ENCODE assay signal across 21 cellular contexts in the genomic region with DNA sequence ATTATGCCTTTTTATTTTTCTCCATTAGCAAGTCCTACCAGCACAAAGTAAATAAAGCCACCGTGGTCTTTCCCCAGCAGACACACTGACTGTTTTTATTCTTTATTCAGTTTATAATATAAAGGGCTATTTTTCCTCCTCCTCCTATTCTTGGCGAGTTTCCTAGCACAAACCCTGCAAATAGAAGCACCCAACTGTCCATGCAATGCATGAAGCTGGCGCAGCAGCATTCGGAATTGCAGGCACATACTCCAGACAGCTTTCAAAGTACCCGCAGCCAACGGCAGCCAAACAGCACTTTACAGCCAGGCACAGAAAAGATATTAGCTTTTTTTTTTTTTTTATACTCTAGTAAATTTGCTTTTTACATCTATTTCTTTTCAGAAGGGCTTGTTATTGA.
DNase-seq lines count a peak whose midpoint lies in the region; ATAC-seq and TF ChIP-seq lines count a peak whose summit lies in the region.
"Had no signal": no experiment of that assay in that cellular context is flagged by ENCODE, and none has a peak within 500 bp of the region (broad histone marks: within the 10 kb centered on the region; RNA-seq: fewer than 3 reads in every experiment).

No MANE protein-coding gene starts in this region.

- H3K36me3 Mint-ChIP-seq in glutamatergic neuron (ENCODE audit: unreplicated experiment), result no peaks in the 10 kb centered on the region
- H3K36me3 Mint-ChIP-seq: activated CD4-positive, alpha-beta memory T cell treated with anti-CD3 and anti-CD28 coated beads for 36 hours; activated naive CD4-positive, alpha-beta T cell treated with anti-CD3 and anti-CD28 coated beads, Interleukin-2, amount 50 U/mL, for 24 hours; CD8-positive, alpha-beta T cell; naive B cell; stimulated activated naive B cell treated with anti-CD40 and anti-IgM and Interleukin-4, amounts not matched to agents 10 μg/mL and 1 μg/mL and 100 μg/mL, for 72 hours had no signal

- peak overlapping the region; percentile 2 for H3K27ac Mint-ChIP-seq in glutamatergic neuron (ENCODE audit: unreplicated experiment)
- H3K27ac Mint-ChIP-seq: activated CD4-positive, alpha-beta memory T cell treated with anti-CD3 and anti-CD28 coated beads for 36 hours; activated naive CD4-positive, alpha-beta T cell treated with anti-CD3 and anti-CD28 coated beads, Interleukin-2, amount 50 U/mL, for 24 hours; CD8-positive, alpha-beta T cell; naive B cell; stimulated activated naive B cell treated with anti-CD40 and anti-IgM and Interleukin-4, amounts not matched to agents 10 μg/mL and 1 μg/mL and 100 μg/mL, for 72 hours; T-helper 17 cell had no signal

- TF ChIP-seq CTCF in glutamatergic neuron (IDR thresholded peaks at IDR 0.05; ENCODE audit: partially characterized antibody, unreplicated experiment), result no peak

- no peak for ATAC-seq in HG02938 (IDR thresholded peaks at IDR 0.05; ENCODE audit: unreplicated experiment)
- ATAC-seq: activated T-cell treated with anti-CD3 and anti-CD28 coated beads, Interleukin-2, amount 50 U/mL, for 4 hours; CD8-positive, alpha-beta T cell; lower lobe of right lung; stimulated activated naive B cell treated with anti-CD40 and anti-IgM and Interleukin-4, amounts not matched to agents 10 μg/mL and 1 μg/mL and 100 μg/mL, for 72 hours; T-helper 17 cell had no signal

- peaks cover 3% of the 10 kb centered on the region for H3K27me3 Mint-ChIP-seq in glutamatergic neuron (ENCODE audit: unreplicated experiment)
- H3K27me3 Mint-ChIP-seq: activated CD4-positive, alpha-beta memory T cell treated with anti-CD3 and anti-CD28 coated beads for 36 hours; activated naive CD4-positive, alpha-beta T cell treated with anti-CD3 and anti-CD28 coated beads, Interleukin-2, amount 50 U/mL, for 24 hours; T-helper 17 cell had no signal

- H3K9me3 Mint-ChIP-seq in glutamatergic neuron (ENCODE audit: unreplicated experiment), result peaks cover 4% of the 10 kb centered on the region
- H3K9me3 Mint-ChIP-seq: activated naive CD4-positive, alpha-beta T cell treated with anti-CD3 and anti-CD28 coated beads, Interleukin-2, amount 50 U/mL, for 24 hours; activated T-cell treated with anti-CD3 and anti-CD28 coated beads, Interleukin-2, amount 50 U/mL, for 4 hours; CD8-positive, alpha-beta T cell had no signal

- no peak overlapping the region for H3K4me3 Mint-ChIP-seq in glutamatergic neuron (ENCODE audit: unreplicated experiment)
- H3K4me3 Mint-ChIP-seq: activated CD4-positive, alpha-beta memory T cell treated with anti-CD3 and anti-CD28 coated beads for 36 hours; activated naive CD4-positive, alpha-beta T cell treated with anti-CD3 and anti-CD28 coated beads, Interleukin-2, amount 50 U/mL, for 24 hours; activated T-cell treated with anti-CD3 and anti-CD28 coated beads, Interleukin-2, amount 50 U/mL, for 4 hours; CD8-positive, alpha-beta T cell; naive B cell; stimulated activated naive B cell treated with anti-CD40 and anti-IgM and Interleukin-4, amounts not matched to agents 10 μg/mL and 1 μg/mL and 100 μg/mL, for 72 hours; T-helper 17 cell had no signal

- peak in 11 of 14 donors; percentile 24 to 69 (median 50) for DNase-seq in C1 segment of cervical spinal cord (lab: John Stamatoyannopoulos, UW)
- DNase-seq in NCI-H446 treated with DMSO at 0.1 percent for 48 hours (lab: John Stamatoyannopoulos, UW), result peak; percentile 50
- DNase-seq in glutamatergic neuron, result no peak
- peak in 52 of 56 donors; percentile 12 to 92 (median 70) for DNase-seq in nucleus accumbens (lab: John Stamatoyannopoulos, UW)
- DNase-seq in SHP77 treated with DMSO at 0.1 percent for 48 hours (lab: John Stamatoyannopoulos, UW), result no peak
- DNase-seq in SIG-M5 (lab: John Stamatoyannopoulos, UW), result no peak
- DNase-seq in NCI-H510A treated with DMSO at 0.1 percent for 48 hours (lab: John Stamatoyannopoulos, UW), result no peak
- DNase-seq: activated CD4-positive, alpha-beta memory T cell treated with anti-CD3 and anti-CD28 coated beads for 36 hours; activated T-cell treated with anti-CD3 and anti-CD28 coated beads, Interleukin-2, amount 50 U/mL, for 4 hours; CD8-positive, alpha-beta T cell; cortex of kidney; GOT3; lower lobe of right lung; naive B cell; NCI-H187; SJCRH30; stimulated activated naive B cell treated with anti-CD40 and anti-IgM and Interleukin-4, amounts not matched to agents 10 μg/mL and 1 μg/mL and 100 μg/mL, for 72 hours; T-helper 17 cell; trophoblast cell had no signal

- peaks cover 56% of the 10 kb centered on the region for H3K4me1 Mint-ChIP-seq in glutamatergic neuron (ENCODE audit: low read depth, unreplicated experiment)
- H3K4me1 Mint-ChIP-seq: activated naive CD4-positive, alpha-beta T cell treated with anti-CD3 and anti-CD28 coated beads, Interleukin-2, amount 50 U/mL, for 24 hours; naive B cell; stimulated activated naive B cell treated with anti-CD40 and anti-IgM and Interleukin-4, amounts not matched to agents 10 μg/mL and 1 μg/mL and 100 μg/mL, for 72 hours; T-helper 17 cell had no signal

Comparison
In these comparisons a context has a peak if more than half of its experiments do, and no peak if none do; other contexts are left out.
1. DNase-seq: peak in C1 segment of cervical spinal cord (11 of 14), NCI-H446 treated with DMSO at 0.1 percent for 48 hours (single experiment) and nucleus accumbens (52 of 56); none in glutamatergic neuron (single experiment), SHP77 treated with DMSO at 0.1 percent for 48 hours (single experiment), SIG-M5 (single experiment) and NCI-H510A treated with DMSO at 0.1 percent for 48 hours (single experiment).